23 cellular contexts compared by ENCODE assay signal in genomic region chr4:62162606-62163005, GRCh38.
"Had no signal": no experiment of that assay in that cellular context is flagged by ENCODE, and none has a peak within 500 bp of the region (broad histone marks: within the 10 kb centered on the region; RNA-seq: fewer than 3 reads in every experiment).

No MANE protein-coding gene starts in this region.

- H3K27me3 ChIP-seq: colonic mucosa, esophagus muscularis mucosa, foreskin keratinocyte, gastroesophageal sphincter, heart right ventricle, ovary, sigmoid colon, suprapubic skin, vagina had no signal

- ATAC-seq: foreskin keratinocyte; gastroesophageal sphincter; heart right ventricle; left ventricle myocardium superior; lower lobe of right lung; natural killer cell; psoas muscle; right cardiac atrium; stimulated activated naive B cell treated with anti-CD40 and anti-IgM and Interleukin-4, amounts not matched to agents 10 μg/mL and 1 μg/mL and 100 μg/mL, for 72 hours; stimulated activated naive CD8-positive, alpha-beta T cell treated with anti-CD3 and anti-CD28 coated beads, Interleukin-15, amount 100 ng/mL, for 72 hours had no signal

- H3K36me3 Mint-ChIP-seq: stimulated activated naive B cell treated with anti-CD40 and anti-IgM and Interleukin-4, amounts not matched to agents 10 μg/mL and 1 μg/mL and 100 μg/mL, for 72 hours had no signal

- H3K4me3 ChIP-seq: colonic mucosa, esophagus muscularis mucosa, gastroesophageal sphincter, heart right ventricle, lower lobe of right lung, ovary, psoas muscle, sigmoid colon, suprapubic skin, vagina had no signal

- H3K4me3 Mint-ChIP-seq: dendritic cell treated with granulocyte-macrophage colony-stimulating factor and Interleukin-4, amounts not matched to agents 40 ng/mL and 50 ng/mL, for 4 days; natural killer cell; stimulated activated naive B cell treated with anti-CD40 and anti-IgM and Interleukin-4, amounts not matched to agents 10 μg/mL and 1 μg/mL and 100 μg/mL, for 72 hours; stimulated activated naive CD8-positive, alpha-beta T cell treated with anti-CD3 and anti-CD28 coated beads, Interleukin-15, amount 100 ng/mL, for 72 hours had no signal

- H3K36me3 ChIP-seq: colonic mucosa, esophagus muscularis mucosa, gastroesophageal sphincter, lower lobe of right lung, ovary, sigmoid colon, suprapubic skin, vagina had no signal

- DNase-seq: colonic mucosa; effector CD8-positive, alpha-beta T cell; foreskin keratinocyte; glutamatergic neuron; heart right ventricle; hypothalamus; left ventricle myocardium superior; lower lobe of right lung; natural killer cell; occipital lobe; ovary; posterior cingulate gyrus; psoas muscle; right cardiac atrium; sigmoid colon; stimulated activated naive B cell treated with anti-CD40 and anti-IgM and Interleukin-4, amounts not matched to agents 10 μg/mL and 1 μg/mL and 100 μg/mL, for 72 hours; stimulated activated naive CD8-positive, alpha-beta T cell treated with anti-CD3 and anti-CD28 coated beads, Interleukin-15, amount 100 ng/mL, for 72 hours; trophoblast cell had no signal

- H3K27me3 Mint-ChIP-seq: dendritic cell treated with granulocyte-macrophage colony-stimulating factor and Interleukin-4, amounts not matched to agents 40 ng/mL and 50 ng/mL, for 4 days; stimulated activated naive B cell treated with anti-CD40 and anti-IgM and Interleukin-4, amounts not matched to agents 10 μg/mL and 1 μg/mL and 100 μg/mL, for 72 hours; stimulated activated naive CD8-positive, alpha-beta T cell treated with anti-CD3 and anti-CD28 coated beads, Interleukin-15, amount 100 ng/mL, for 72 hours had no signal

- H3K9me3 ChIP-seq: colonic mucosa, esophagus muscularis mucosa, gastroesophageal sphincter, lower lobe of right lung, ovary, psoas muscle, sigmoid colon, suprapubic skin, vagina had no signal

- H3K27ac ChIP-seq: colonic mucosa, esophagus muscularis mucosa, foreskin keratinocyte, gastroesophageal sphincter, heart right ventricle, lower lobe of right lung, ovary, psoas muscle, sigmoid colon, suprapubic skin, vagina had no signal

- H3K27ac Mint-ChIP-seq: dendritic cell treated with granulocyte-macrophage colony-stimulating factor and Interleukin-4, amounts not matched to agents 40 ng/mL and 50 ng/mL, for 4 days; natural killer cell; stimulated activated naive B cell treated with anti-CD40 and anti-IgM and Interleukin-4, amounts not matched to agents 10 μg/mL and 1 μg/mL and 100 μg/mL, for 72 hours; stimulated activated naive CD8-positive, alpha-beta T cell treated with anti-CD3 and anti-CD28 coated beads, Interleukin-15, amount 100 ng/mL, for 72 hours had no signal

- H3K4me1 ChIP-seq: colonic mucosa, esophagus muscularis mucosa, foreskin keratinocyte, gastroesophageal sphincter, lower lobe of right lung, psoas muscle, sigmoid colon, suprapubic skin, vagina had no signal

- H3K4me1 Mint-ChIP-seq: natural killer cell; stimulated activated naive B cell treated with anti-CD40 and anti-IgM and Interleukin-4, amounts not matched to agents 10 μg/mL and 1 μg/mL and 100 μg/mL, for 72 hours; stimulated activated naive CD8-positive, alpha-beta T cell treated with anti-CD3 and anti-CD28 coated beads, Interleukin-15, amount 100 ng/mL, for 72 hours had no signal
